Comparison of ENCODE assay signal across 8 cellular contexts in the genomic region with DNA sequence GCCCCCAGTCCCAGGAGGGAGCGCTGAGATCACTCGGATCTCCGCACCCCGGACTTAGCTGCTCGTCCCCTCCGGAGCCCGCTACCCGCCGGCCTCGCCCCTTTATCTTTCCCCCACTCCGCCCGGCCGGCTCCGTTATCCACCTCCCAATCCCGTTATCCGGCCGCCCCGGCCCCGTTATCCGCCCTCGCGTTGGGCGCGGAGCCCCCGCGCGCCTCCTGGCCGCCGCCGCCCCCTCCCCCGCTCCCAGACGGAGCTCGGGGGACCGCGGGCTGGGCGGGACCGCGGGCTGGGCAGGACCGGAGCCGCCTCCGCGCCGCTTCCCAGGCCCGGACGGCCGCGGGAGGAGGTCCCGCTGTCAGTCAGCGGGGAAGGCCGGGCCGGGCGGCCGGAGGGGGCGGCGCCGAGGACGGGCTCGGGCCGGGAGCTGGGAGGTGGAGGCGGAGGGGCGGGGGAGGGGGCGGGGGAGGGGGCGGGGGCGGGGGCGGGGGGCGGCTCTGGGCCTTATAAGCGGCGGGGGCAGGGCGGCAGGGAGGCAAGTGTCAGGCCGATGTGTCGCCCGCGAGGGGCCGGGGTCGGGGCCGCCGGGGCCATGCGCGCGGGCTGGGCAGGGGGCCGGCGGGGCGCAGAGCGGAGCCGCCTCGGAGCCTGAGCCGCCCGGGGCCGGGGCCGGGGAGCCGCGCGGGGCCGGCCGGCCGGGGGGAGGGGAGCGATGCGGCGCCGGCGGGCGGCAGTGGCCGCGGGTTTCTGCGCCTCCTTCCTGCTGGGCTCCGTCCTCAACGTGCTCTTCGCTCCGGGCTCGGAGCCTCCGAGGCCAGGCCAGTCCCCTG. TPM values are rescaled to one million over a fixed set of nuclear protein-coding genes. Genes with fewer than 3 reads are reported as not detected.
DNase-seq lines count a peak whose midpoint lies in the region; ATAC-seq and TF ChIP-seq lines count a peak whose summit lies in the region.

A gene with protein sequence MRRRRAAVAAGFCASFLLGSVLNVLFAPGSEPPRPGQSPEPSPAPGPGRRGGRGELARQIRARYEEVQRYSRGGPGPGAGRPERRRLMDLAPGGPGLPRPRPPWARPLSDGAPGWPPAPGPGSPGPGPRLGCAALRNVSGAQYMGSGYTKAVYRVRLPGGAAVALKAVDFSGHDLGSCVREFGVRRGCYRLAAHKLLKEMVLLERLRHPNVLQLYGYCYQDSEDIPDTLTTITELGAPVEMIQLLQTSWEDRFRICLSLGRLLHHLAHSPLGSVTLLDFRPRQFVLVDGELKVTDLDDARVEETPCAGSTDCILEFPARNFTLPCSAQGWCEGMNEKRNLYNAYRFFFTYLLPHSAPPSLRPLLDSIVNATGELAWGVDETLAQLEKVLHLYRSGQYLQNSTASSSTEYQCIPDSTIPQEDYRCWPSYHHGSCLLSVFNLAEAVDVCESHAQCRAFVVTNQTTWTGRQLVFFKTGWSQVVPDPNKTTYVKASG (plus strand): TSS at position 534 of the 830 bp plus-strand sequence. CDS start 179 bp downstream, at position 713.

- ATAC-seq in GM19467 (IDR thresholded peaks at IDR 0.05; ENCODE audit: unreplicated experiment) (peak; percentile 55), HG03097 (IDR thresholded peaks at IDR 0.05; ENCODE audit: low FRiP score, unreplicated experiment) (no peak)

- no peak for TF ChIP-seq EP300 in esophagus muscularis mucosa (IDR thresholded peaks at IDR 0.05)

- no peaks in the 10 kb centered on the region for H3K36me3 Mint-ChIP-seq in activated CD4-positive, alpha-beta memory T cell treated with anti-CD3 and anti-CD28 coated beads, Interleukin-2, amount 10 ng/mL, durations not matched to agents 7 days and 5 days (ENCODE audit: low read depth)

- H3K4me1 Mint-ChIP-seq in activated CD4-positive, alpha-beta memory T cell treated with anti-CD3 and anti-CD28 coated beads, Interleukin-2, amount 10 ng/mL, durations not matched to agents 7 days and 5 days: peaks cover 3% of the 10 kb centered on the region

- DNase-seq in D341Med (ENCODE audit: low spot score) (peak; percentile 92), LHCN-M2 (ENCODE audit: low read depth) (peak; percentile 67), esophagus muscularis mucosa (ENCODE audit: extremely low spot score) (no peak), midbrain (lab: John Stamatoyannopoulos, UW) (peak; percentile 84), testis (peak; percentile 80)
- no peak for DNase-seq in activated CD4-positive, alpha-beta memory T cell treated with anti-CD3 and anti-CD28 coated beads, Interleukin-2, amount 10 ng/mL, durations not matched to agents 7 days and 5 days

- H3K4me3 Mint-ChIP-seq in activated CD4-positive, alpha-beta memory T cell treated with anti-CD3 and anti-CD28 coated beads, Interleukin-2, amount 10 ng/mL, durations not matched to agents 7 days and 5 days: peak within 1 kb of the TSS; percentile 30

- H3K4me1 ChIP-seq in esophagus muscularis mucosa: peaks cover 29 to 55% (median 46%) of the 10 kb centered on the region in 4 donors
- peaks cover 27% of the 10 kb centered on the region for H3K4me1 ChIP-seq in testis

- TF ChIP-seq CTCF in esophagus muscularis mucosa (IDR thresholded peaks at IDR 0.05) (no peak), testis (IDR thresholded peaks at IDR 0.05) (no peak)

- TF ChIP-seq POLR2A in esophagus muscularis mucosa (IDR thresholded peaks at IDR 0.05; ENCODE audit: low read depth) (peak; percentile 63), testis (IDR thresholded peaks at IDR 0.05) (peak; percentile 38)

- H3K27ac Mint-ChIP-seq in activated CD4-positive, alpha-beta memory T cell treated with anti-CD3 and anti-CD28 coated beads, Interleukin-2, amount 10 ng/mL, durations not matched to agents 7 days and 5 days: no peak within 1 kb of the TSS

- CTCF ChIA-PET in activated CD4-positive, alpha-beta memory T cell treated with anti-CD3 and anti-CD28 coated beads, Interleukin-2, amount 10 ng/mL, durations not matched to agents 7 days and 5 days (lab: Charles Lee): interaction anchor here (0.5 to 1.9 kb wide), 2 partner anchors 178 to 440 kb away, joined by 3 to 5 read pairs; no protein-coding TSS in a partner anchor

- peak within 1 kb of the TSS; percentile 77 to 95 (median 86) for H3K4me3 ChIP-seq in esophagus muscularis mucosa
- peak within 1 kb of the TSS; percentile 76 to 87 for H3K4me3 ChIP-seq in testis

- intact Hi-C loops in esophagus muscularis mucosa (cut with DNase I) (loop anchor here (5.0 kb wide), 1 partner anchor 80 kb away; no protein-coding TSS in a partner anchor), testis (cut with DNase I; ENCODE audit: low total_unique reads) (no loop called here)

- no peaks in the 10 kb centered on the region for H3K9me3 Mint-ChIP-seq in activated CD4-positive, alpha-beta memory T cell treated with anti-CD3 and anti-CD28 coated beads, Interleukin-2, amount 10 ng/mL, durations not matched to agents 7 days and 5 days

- H3K36me3 ChIP-seq in esophagus muscularis mucosa: no peaks in the 10 kb centered on the region
- no peaks in the 10 kb centered on the region for H3K36me3 ChIP-seq in testis (ENCODE audit: low read depth, missing control alignments)

- under 1% methylated on average over 25 of the region's 111 CpGs for WGBS in esophagus muscularis mucosa
- WGBS in testis, 2 donors: 1% methylated on average over 73 of the region's 111 CpGs; no CpG with 5 or more reads in 1 of the 2 donors

- H3K27ac ChIP-seq in esophagus muscularis mucosa (replicated peaks in 1 of 4) (peak within 1 kb of the TSS; percentile 91 to 97 (median 94)), testis (peak within 1 kb of the TSS; percentile 87 to 95)

- H3K9me3 ChIP-seq in esophagus muscularis mucosa (no peaks in the 10 kb centered on the region), testis (no peaks in the 10 kb centered on the region)

- POLR2A ChIA-PET in activated CD4-positive, alpha-beta memory T cell treated with anti-CD3 and anti-CD28 coated beads, Interleukin-2, amount 10 ng/mL, durations not matched to agents 7 days and 5 days (lab: Charles Lee): interaction anchor here (1.8 kb wide), 1 partner anchor 152 kb away, joined by 4 read pairs; no protein-coding TSS in a partner anchor

- peaks cover 0 to 4% (median 0%) of the 10 kb centered on the region in 4 donors for H3K27me3 ChIP-seq in esophagus muscularis mucosa
- H3K27me3 ChIP-seq in testis: no peaks in the 10 kb centered on the region

- H3K27me3 Mint-ChIP-seq in activated CD4-positive, alpha-beta memory T cell treated with anti-CD3 and anti-CD28 coated beads, Interleukin-2, amount 10 ng/mL, durations not matched to agents 7 days and 5 days: peaks cover 62% of the 10 kb centered on the region

RNA-seq across cellular contexts. Expression of the gene that starts here (rescaled TPM):
- 5.7 and 7.1 TPM in 2 replicates for total RNA-seq in LHCN-M2 (2014; rRNA removed)
- polyA plus RNA-seq in LHCN-M2 (2012): 4.2 TPM
- not detected for total RNA-seq in activated CD4-positive, alpha-beta memory T cell treated with anti-CD3 and anti-CD28 coated beads, Interleukin-2, amount 10 ng/mL, durations not matched to agents 7 days and 5 days
- 100 to 1,000 TPM; 102 to 290 (median 208) TPM for total RNA-seq in esophagus muscularis mucosa
- total RNA-seq in testis: 100 to 1,000 TPM in 1 of 2 donors, 10 to 100 TPM in 1; 86.0 to 122 TPM
- polyA plus RNA-seq in testis (ENCODE audit: insufficient read depth, low read depth, low replicate concordance): 121 TPM

Comparison
In these comparisons a context has a peak if more than half of its experiments do, and no peak if none do; other contexts are left out.
1. RNA of the gene that starts here (total RNA-seq): 102 to 290 TPM in esophagus muscularis mucosa and 86.0 to 122 TPM in testis; 5.7 to 7.1 TPM in LHCN-M2 and not detected in activated CD4-positive, alpha-beta memory T cell treated with anti-CD3 and anti-CD28 coated beads, Interleukin-2, amount 10 ng/mL, durations not matched to agents 7 days and 5 days; every median in the first group is over 10 times any median in the second.
2. DNase-seq: peak in D341Med (single experiment), LHCN-M2 (single experiment), midbrain (single experiment) and testis (single experiment); none in activated CD4-positive, alpha-beta memory T cell treated with anti-CD3 and anti-CD28 coated beads, Interleukin-2, amount 10 ng/mL, durations not matched to agents 7 days and 5 days (single experiment) and esophagus muscularis mucosa (single experiment).